ENCODE assay signal across 1 cellular context in genomic region chr1:107549152-107549810, GRCh38.
TF ChIP-seq lines count a peak whose summit lies in the region.

No MANE protein-coding gene starts in this region.

TF ChIP-seq in GM12878, 131 proteins besides CTCF, POLR2A, EP300 and RAD21 (continued from another document):
- TF ChIP-seq, protein P1, sequence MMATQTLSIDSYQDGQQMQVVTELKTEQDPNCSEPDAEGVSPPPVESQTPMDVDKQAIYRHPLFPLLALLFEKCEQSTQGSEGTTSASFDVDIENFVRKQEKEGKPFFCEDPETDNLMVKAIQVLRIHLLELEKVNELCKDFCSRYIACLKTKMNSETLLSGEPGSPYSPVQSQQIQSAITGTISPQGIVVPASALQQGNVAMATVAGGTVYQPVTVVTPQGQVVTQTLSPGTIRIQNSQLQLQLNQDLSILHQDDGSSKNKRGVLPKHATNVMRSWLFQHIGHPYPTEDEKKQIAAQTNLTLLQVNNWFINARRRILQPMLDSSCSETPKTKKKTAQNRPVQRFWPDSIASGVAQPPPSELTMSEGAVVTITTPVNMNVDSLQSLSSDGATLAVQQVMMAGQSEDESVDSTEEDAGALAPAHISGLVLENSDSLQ (IDR thresholded peaks at IDR 0.05), result peak; percentile 65
- TF ChIP-seq HDGF (IDR thresholded peaks at IDR 0.05), result no peak
